In the genomic region with DNA sequence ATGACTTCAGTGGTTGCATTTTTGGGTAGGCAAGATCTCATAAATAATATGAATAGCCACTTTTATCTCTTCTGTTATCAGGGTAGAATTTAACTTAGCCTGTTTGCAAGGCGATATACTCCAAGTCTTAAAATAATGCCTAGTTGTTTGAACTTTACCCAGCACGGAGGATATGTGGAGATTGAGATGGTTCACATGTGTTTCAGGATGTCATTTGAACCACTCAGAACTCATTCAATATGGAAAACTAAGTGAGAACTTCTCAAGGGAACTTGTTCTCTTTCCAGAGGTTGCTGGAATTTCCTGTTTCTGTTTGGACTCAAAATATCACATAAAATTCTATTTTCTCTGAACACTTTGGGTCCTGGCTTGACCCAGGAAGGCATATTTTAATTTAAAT, we compare ENCODE assay signal across 20 cellular contexts.
"Had no signal": no experiment of that assay in that cellular context is flagged by ENCODE, and none has a peak within 500 bp of the region (broad histone marks: within the 10 kb centered on the region; RNA-seq: fewer than 3 reads in every experiment).

No MANE protein-coding gene starts in this region.

- H3K27me3 Mint-ChIP-seq: central memory CD8-positive, alpha-beta T cell; dendritic cell treated with granulocyte-macrophage colony-stimulating factor and Interleukin-4, amounts not matched to agents 40 ng/mL and 50 ng/mL, for 4 days; natural killer cell treated with Interleukin-12 subunit alpha and Interleukin-12 subunit beta and Interleukin-15 and Interleukin-18, amount 100 ng/mL, for 72 hours had no signal

- H3K27ac Mint-ChIP-seq: dendritic cell treated with granulocyte-macrophage colony-stimulating factor and Interleukin-4, amounts not matched to agents 40 ng/mL and 50 ng/mL, for 4 days; memory B cell; natural killer cell treated with Interleukin-12 subunit alpha and Interleukin-12 subunit beta and Interleukin-15 and Interleukin-18, amount 100 ng/mL, for 72 hours; stimulated activated naive B cell treated with anti-CD40 and anti-IgM and Interleukin-4, amounts not matched to agents 10 μg/mL and 1 μg/mL and 100 μg/mL, for 72 hours had no signal

- H3K9me3 Mint-ChIP-seq: dendritic cell treated with granulocyte-macrophage colony-stimulating factor and Interleukin-4, amounts not matched to agents 40 ng/mL and 50 ng/mL, for 4 days; memory B cell had no signal

- DNase-seq: glutamatergic neuron; kidney glomerular epithelial cell; left lung; lower lobe of right lung; midbrain; occipital lobe; psoas muscle; retina; sigmoid colon; stimulated activated CD4-positive, alpha-beta T cell treated with anti-CD3 and anti-CD28 coated beads, Interleukin-2, amount 100 ng/mL, for 24 hours; stimulated activated CD4-positive, alpha-beta T cell treated with anti-CD3 and anti-CD28 coated beads, Interleukin-4, amount 100 ng/mL, for 4 hours; stimulated activated naive B cell treated with anti-CD40 and anti-IgM and Interleukin-4, amounts not matched to agents 10 μg/mL and 1 μg/mL and 100 μg/mL, for 72 hours; trophoblast cell had no signal

- H3K4me3 ChIP-seq: gastroesophageal sphincter, left lung, lower lobe of right lung, psoas muscle, sigmoid colon, skin epidermis had no signal

- H3K4me1 ChIP-seq: gastroesophageal sphincter, left lung, lower lobe of right lung, psoas muscle, sigmoid colon had no signal

- H3K27me3 ChIP-seq: left lung, sigmoid colon had no signal

- H3K4me3 Mint-ChIP-seq: central memory CD8-positive, alpha-beta T cell; dendritic cell treated with granulocyte-macrophage colony-stimulating factor and Interleukin-4, amounts not matched to agents 40 ng/mL and 50 ng/mL, for 4 days; memory B cell; natural killer cell treated with Interleukin-12 subunit alpha and Interleukin-12 subunit beta and Interleukin-15 and Interleukin-18, amount 100 ng/mL, for 72 hours; stimulated activated naive B cell treated with anti-CD40 and anti-IgM and Interleukin-4, amounts not matched to agents 10 μg/mL and 1 μg/mL and 100 μg/mL, for 72 hours had no signal

- H3K9me3 ChIP-seq: gastroesophageal sphincter, left lung, lower lobe of right lung, psoas muscle, sigmoid colon had no signal

- H3K36me3 Mint-ChIP-seq: memory B cell; natural killer cell treated with Interleukin-12 subunit alpha and Interleukin-12 subunit beta and Interleukin-15 and Interleukin-18, amount 100 ng/mL, for 72 hours; stimulated activated naive B cell treated with anti-CD40 and anti-IgM and Interleukin-4, amounts not matched to agents 10 μg/mL and 1 μg/mL and 100 μg/mL, for 72 hours had no signal

- ATAC-seq: esophagus mucosa; gastroesophageal sphincter; left lung; lower lobe of right lung; natural killer cell treated with Interleukin-12 subunit alpha and Interleukin-12 subunit beta and Interleukin-15 and Interleukin-18, amount 100 ng/mL, for 72 hours; psoas muscle; stimulated activated naive B cell treated with anti-CD40 and anti-IgM and Interleukin-4, amounts not matched to agents 10 μg/mL and 1 μg/mL and 100 μg/mL, for 72 hours had no signal

- H3K4me1 Mint-ChIP-seq: central memory CD8-positive, alpha-beta T cell; memory B cell; stimulated activated naive B cell treated with anti-CD40 and anti-IgM and Interleukin-4, amounts not matched to agents 10 μg/mL and 1 μg/mL and 100 μg/mL, for 72 hours had no signal

- H3K27ac ChIP-seq: gastroesophageal sphincter, left lung, lower lobe of right lung, psoas muscle, sigmoid colon, skin epidermis had no signal

- H3K36me3 ChIP-seq: gastroesophageal sphincter, left lung, lower lobe of right lung, sigmoid colon had no signal
